17 cellular contexts compared by ENCODE assay signal in genomic region chr4:111066001-111066400, GRCh38.
"Had no signal": no experiment of that assay in that cellular context is flagged by ENCODE, and none has a peak within 500 bp of the region (broad histone marks: within the 10 kb centered on the region; RNA-seq: fewer than 3 reads in every experiment).

No MANE protein-coding gene starts in this region.

- H3K27me3 Mint-ChIP-seq: activated CD4-positive, alpha-beta memory T cell treated with anti-CD3 and anti-CD28 coated beads for 36 hours; activated naive CD8-positive, alpha-beta T cell; naive thymus-derived CD8-positive, alpha-beta T cell; stimulated activated naive CD8-positive, alpha-beta T cell treated with anti-CD3 and anti-CD28 coated beads, Interleukin-15, Interleukin-2, amounts not matched to agents 100 ng/mL and 50 ng/mL, for 24 hours had no signal

- H3K4me3 ChIP-seq: esophagus squamous epithelium, gastroesophageal sphincter, lung, prostate gland, testis, upper lobe of right lung had no signal

- H3K36me3 ChIP-seq: esophagus squamous epithelium, gastroesophageal sphincter, prostate gland, upper lobe of right lung had no signal

- H3K27ac ChIP-seq: esophagus squamous epithelium, gastroesophageal sphincter, prostate gland, testis, upper lobe of right lung had no signal

- DNase-seq: activated CD4-positive, alpha-beta memory T cell treated with anti-CD3 and anti-CD28 coated beads for 36 hours; activated CD4-positive, alpha-beta T cell treated with anti-CD3 and anti-CD28 coated beads for 1 hour; activated gamma-delta T cell; activated T-cell treated with anti-CD3 and anti-CD28 coated beads, Interleukin-2, amount 50 U/mL, for 48 hours; esophagus squamous epithelium; hippocampal formation; left colon; naive thymus-derived CD8-positive, alpha-beta T cell; nucleus accumbens; stimulated activated CD4-positive, alpha-beta T cell treated with anti-CD3 and anti-CD28 coated beads, Interleukin-4, amount 100 ng/mL, for 24 hours; testis; upper lobe of right lung had no signal

- H3K27me3 ChIP-seq: esophagus squamous epithelium, gastroesophageal sphincter, testis, upper lobe of right lung had no signal

- H3K27ac Mint-ChIP-seq: activated CD4-positive, alpha-beta memory T cell treated with anti-CD3 and anti-CD28 coated beads for 36 hours; activated naive CD8-positive, alpha-beta T cell; naive thymus-derived CD8-positive, alpha-beta T cell; stimulated activated naive CD8-positive, alpha-beta T cell treated with anti-CD3 and anti-CD28 coated beads, Interleukin-15, Interleukin-2, amounts not matched to agents 100 ng/mL and 50 ng/mL, for 24 hours had no signal

- H3K9me3 ChIP-seq: esophagus squamous epithelium, gastroesophageal sphincter, prostate gland, testis, upper lobe of right lung had no signal

- H3K9me3 Mint-ChIP-seq: activated CD4-positive, alpha-beta memory T cell treated with anti-CD3 and anti-CD28 coated beads for 36 hours; stimulated activated naive CD8-positive, alpha-beta T cell treated with anti-CD3 and anti-CD28 coated beads, Interleukin-15, Interleukin-2, amounts not matched to agents 100 ng/mL and 50 ng/mL, for 24 hours had no signal

- H3K4me3 Mint-ChIP-seq: activated CD4-positive, alpha-beta memory T cell treated with anti-CD3 and anti-CD28 coated beads for 36 hours; activated naive CD8-positive, alpha-beta T cell; naive thymus-derived CD8-positive, alpha-beta T cell; stimulated activated naive CD8-positive, alpha-beta T cell treated with anti-CD3 and anti-CD28 coated beads, Interleukin-15, Interleukin-2, amounts not matched to agents 100 ng/mL and 50 ng/mL, for 24 hours had no signal

- H3K4me1 Mint-ChIP-seq: naive thymus-derived CD8-positive, alpha-beta T cell had no signal

- H3K4me1 ChIP-seq: esophagus squamous epithelium, gastroesophageal sphincter, prostate gland, testis, upper lobe of right lung had no signal

- H3K36me3 Mint-ChIP-seq: activated CD4-positive, alpha-beta memory T cell treated with anti-CD3 and anti-CD28 coated beads for 36 hours; activated naive CD8-positive, alpha-beta T cell; naive thymus-derived CD8-positive, alpha-beta T cell had no signal
